Comparison of ENCODE assay signal across 10 cellular contexts in genomic region chr5:171647043-171647899, GRCh38.
DNase-seq lines count a peak whose midpoint lies in the region; ATAC-seq lines count a peak whose summit lies in the region.
"Had no signal": no experiment of that assay in that cellular context is flagged by ENCODE, and none has a peak within 500 bp of the region (broad histone marks: within the 10 kb centered on the region; RNA-seq: fewer than 3 reads in every experiment).

No MANE protein-coding gene starts in this region.

- peak; percentile 39 for DNase-seq in Caki2 (ENCODE audit: low read depth)
- DNase-seq in MG63 = peak; percentile 83
- peak; percentile 68 for DNase-seq in amniotic epithelial cell (ENCODE audit: low read depth)
- DNase-seq in kidney glomerular epithelial cell (lab: John Stamatoyannopoulos, UW) = peak; percentile 12
- no peak for DNase-seq in NK-92 treated with Interleukin-12 subunit alpha and Interleukin-12 subunit beta, amount 100 ng/mL, for 24 hours (lab: John Stamatoyannopoulos, UW)
- DNase-seq in activated gamma-delta T cell treated with Interleukin-2 at 50 U/mL for 16 hours = no peak
- DNase-seq: activated CD4-positive, alpha-beta T cell treated with anti-CD3 and anti-CD28 coated beads, Interleukin-2, amount 50 U/mL, for 1 hour; NCI-H1930 had no signal

- no peaks in the 10 kb centered on the region for H3K9me3 ChIP-seq in MG63

- in situ Hi-C loops in Caki2 (cut with HindIII; ENCODE audit: low pct_unique_long_range_greater_than_20kb, low sequenced_read_pairs) = no loop called here

- no peaks in the 10 kb centered on the region for H3K36me3 ChIP-seq in MG63

- H3K27me3 ChIP-seq in MG63 = no peaks in the 10 kb centered on the region

- no peak for ATAC-seq in HG02973 (IDR thresholded peaks at IDR 0.05; ENCODE audit: unreplicated experiment)
- no peak for ATAC-seq in HG02840 (IDR thresholded peaks at IDR 0.05; ENCODE audit: low FRiP score, unreplicated experiment)

- H3K4me3 ChIP-seq in MG63 = no peak overlapping the region

Comparison
In these comparisons a context has a peak if more than half of its experiments do, and no peak if none do; other contexts are left out.
1. DNase-seq: peak in Caki2 (single experiment), MG63 (single experiment), amniotic epithelial cell (single experiment) and kidney glomerular epithelial cell (single experiment); none in NK-92 treated with Interleukin-12 subunit alpha and Interleukin-12 subunit beta, amount 100 ng/mL, for 24 hours (single experiment) and activated gamma-delta T cell treated with Interleukin-2 at 50 U/mL for 16 hours (single experiment).